15 cellular contexts compared by ENCODE assay signal in the genomic region with DNA sequence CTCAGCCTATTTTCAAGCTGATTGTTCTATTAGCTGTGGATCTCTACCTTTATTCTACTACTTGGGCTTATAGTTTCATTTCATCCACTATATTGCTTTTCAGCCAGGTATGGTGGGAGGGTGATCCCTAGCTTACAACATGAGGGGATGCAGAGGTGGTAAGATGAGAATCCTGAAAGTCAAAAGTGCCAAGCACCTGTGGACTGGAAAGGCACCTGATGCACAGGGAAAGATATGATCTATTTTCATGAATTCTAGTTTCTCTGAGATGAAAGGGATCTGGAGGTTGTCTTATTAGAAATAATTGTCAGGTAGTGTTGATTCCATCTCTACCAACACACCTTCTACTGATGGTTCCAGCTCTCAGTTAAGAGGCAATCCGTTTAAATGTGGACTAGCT.
"Had no signal": no experiment of that assay in that cellular context is flagged by ENCODE, and none has a peak within 500 bp of the region (broad histone marks: within the 10 kb centered on the region; RNA-seq: fewer than 3 reads in every experiment).

No MANE protein-coding gene starts in this region.

- H3K36me3 ChIP-seq: ovary, right atrium auricular region, vagina had no signal

- H3K27me3 Mint-ChIP-seq: naive thymus-derived CD8-positive, alpha-beta T cell; stimulated activated naive CD8-positive, alpha-beta T cell treated with anti-CD3 and anti-CD28 coated beads, Interleukin-15, Interleukin-2, amounts not matched to agents 100 ng/mL and 50 ng/mL, for 24 hours had no signal

- H3K4me1 ChIP-seq: foreskin keratinocyte, left lung, lower lobe of right lung, right atrium auricular region, tibial artery, upper lobe of right lung, vagina had no signal

- H3K27me3 ChIP-seq: foreskin keratinocyte, left lung, ovary, right atrium auricular region, tibial artery, upper lobe of right lung, vagina had no signal

- H3K9me3 Mint-ChIP-seq: endodermal cell; immature natural killer cell; naive thymus-derived CD8-positive, alpha-beta T cell; neural crest cell; stimulated activated naive CD8-positive, alpha-beta T cell treated with anti-CD3 and anti-CD28 coated beads, Interleukin-15, Interleukin-2, amounts not matched to agents 100 ng/mL and 50 ng/mL, for 24 hours had no signal

- DNase-seq: left lung, lower lobe of right lung, upper lobe of right lung had no signal

- FAIRE-seq: small intestine had no signal

- H3K4me3 Mint-ChIP-seq: endodermal cell; immature natural killer cell; naive thymus-derived CD8-positive, alpha-beta T cell; neural crest cell; stimulated activated naive CD8-positive, alpha-beta T cell treated with anti-CD3 and anti-CD28 coated beads, Interleukin-15, Interleukin-2, amounts not matched to agents 100 ng/mL and 50 ng/mL, for 24 hours had no signal

- H3K4me3 ChIP-seq: coronary artery, left lung, lower lobe of right lung, ovary, right atrium auricular region, tibial artery, upper lobe of right lung, vagina had no signal

- H3K27ac ChIP-seq: coronary artery, foreskin keratinocyte, left lung, lower lobe of right lung, ovary, right atrium auricular region, tibial artery, upper lobe of right lung, vagina had no signal

- H3K27ac Mint-ChIP-seq: endodermal cell; stimulated activated naive CD8-positive, alpha-beta T cell treated with anti-CD3 and anti-CD28 coated beads, Interleukin-15, Interleukin-2, amounts not matched to agents 100 ng/mL and 50 ng/mL, for 24 hours had no signal

- H3K9me3 ChIP-seq: left lung, lower lobe of right lung, ovary, right atrium auricular region, tibial artery, upper lobe of right lung, vagina had no signal

- H3K4me1 Mint-ChIP-seq: endodermal cell, immature natural killer cell, neural crest cell had no signal
